Comparison of ENCODE assay signal across 22 cellular contexts in the genomic region with DNA sequence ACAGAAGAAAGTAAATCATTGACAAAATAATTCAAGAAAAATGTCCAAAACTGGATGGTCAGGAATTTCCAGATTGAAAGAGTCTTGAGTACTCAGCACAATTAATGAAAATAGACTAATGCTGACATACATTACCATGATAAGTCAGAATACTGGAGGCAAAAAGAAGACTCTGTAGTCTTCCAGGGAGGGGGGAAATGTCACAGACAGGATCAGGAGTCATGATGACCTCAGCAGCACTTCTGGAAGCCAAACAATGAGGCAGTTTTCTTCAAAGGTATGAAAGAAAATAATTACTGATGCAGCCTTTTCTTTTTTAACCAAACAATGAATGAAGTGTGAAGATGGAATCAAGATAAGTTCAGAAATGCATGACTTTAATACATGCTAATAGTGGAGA. TPM values are rescaled to one million over a fixed set of nuclear protein-coding genes. Genes with fewer than 3 reads are reported as not detected.
"Had no signal": no experiment of that assay in that cellular context is flagged by ENCODE, and none has a peak within 500 bp of the region (broad histone marks: within the 10 kb centered on the region; RNA-seq: fewer than 3 reads in every experiment).

No MANE protein-coding gene starts in this region.

- ATAC-seq: activated CD4-positive, CD25-positive, alpha-beta regulatory T cell treated with anti-CD3 and anti-CD28 coated beads, Interleukin-2, amount 50 U/mL, for 24 hours; activated CD8-positive, alpha-beta memory T cell treated with anti-CD3 and anti-CD28 coated beads, Interleukin-2, amount 10 ng/mL, durations not matched to agents 7 days and 5 days; activated T-cell treated with anti-CD3 and anti-CD28 coated beads, Interleukin-2, amount 50 U/mL, for 4 hours; naive thymus-derived CD4-positive, alpha-beta T cell; right lobe of liver had no signal

- H3K4me3 Mint-ChIP-seq: activated CD8-positive, alpha-beta memory T cell treated with anti-CD3 and anti-CD28 coated beads, Interleukin-2, amount 10 ng/mL, durations not matched to agents 7 days and 5 days; activated naive CD8-positive, alpha-beta T cell treated with anti-CD3 and anti-CD28 coated beads for 36 hours; activated T-cell treated with anti-CD3 and anti-CD28 coated beads, Interleukin-2, amount 50 U/mL, for 4 hours; immature natural killer cell; naive thymus-derived CD4-positive, alpha-beta T cell; T-helper 2 cell treated with Interferon-gamma antibody and Interleukin-4, amounts not matched to agents 5 μg/mL and 100 μg/mL, for 36 hours had no signal

- H3K27ac Mint-ChIP-seq: activated CD8-positive, alpha-beta memory T cell treated with anti-CD3 and anti-CD28 coated beads, Interleukin-2, amount 10 ng/mL, durations not matched to agents 7 days and 5 days; activated naive CD8-positive, alpha-beta T cell treated with anti-CD3 and anti-CD28 coated beads for 36 hours; immature natural killer cell; naive thymus-derived CD4-positive, alpha-beta T cell; T-helper 2 cell treated with Interferon-gamma antibody and Interleukin-4, amounts not matched to agents 5 μg/mL and 100 μg/mL, for 36 hours had no signal

- H3K27me3 Mint-ChIP-seq: activated CD8-positive, alpha-beta memory T cell treated with anti-CD3 and anti-CD28 coated beads, Interleukin-2, amount 10 ng/mL, durations not matched to agents 7 days and 5 days; activated naive CD8-positive, alpha-beta T cell treated with anti-CD3 and anti-CD28 coated beads for 36 hours; naive thymus-derived CD4-positive, alpha-beta T cell had no signal

- H3K4me1 Mint-ChIP-seq: activated naive CD8-positive, alpha-beta T cell treated with anti-CD3 and anti-CD28 coated beads for 36 hours; immature natural killer cell had no signal

- DNase-seq: activated CD4-positive, alpha-beta T cell treated with anti-CD3 and anti-CD28 coated beads, Interleukin-2, amount 50 U/mL, for 48 hours; activated CD8-positive, alpha-beta memory T cell treated with anti-CD3 and anti-CD28 coated beads, Interleukin-2, amount 10 ng/mL, durations not matched to agents 7 days and 5 days; activated effector memory CD4-positive, alpha-beta T cell treated with anti-CD3 and anti-CD28 coated beads, Interleukin-2, amount 50 U/mL, for 16 hours; activated naive CD8-positive, alpha-beta T cell treated with anti-CD3 and anti-CD28 coated beads for 36 hours; activated T-cell treated with anti-CD3 and anti-CD28 coated beads, Interleukin-2, amount 50 U/mL, for 4 hours; cortex of kidney; effector memory CD4-positive, alpha-beta T cell; immature natural killer cell; naive thymus-derived CD4-positive, alpha-beta T cell; nucleus accumbens; right lobe of liver; spleen; stimulated activated CD4-positive, alpha-beta T cell treated with anti-CD3 and anti-CD28 coated beads, Interleukin-1b, Interleukin-23, amount 100 ng/mL, for 48 hours; stimulated activated naive CD4-positive, alpha-beta T cell; substantia nigra; SW 1271 had no signal

RNA-seq across cellular contexts. Expression of a gene that starts 30.1 kb away (rescaled TPM):
- total RNA-seq: ascending aorta, epithelial cell of proximal tubule, mononuclear cell had no signal
- polyA plus RNA-seq: immature natural killer cell; naive thymus-derived CD4-positive, alpha-beta T cell had no signal

RNA-seq across cellular contexts. Expression of a gene that starts 46.6 kb away (rescaled TPM):
- total RNA-seq: activated CD8-positive, alpha-beta memory T cell treated with anti-CD3 and anti-CD28 coated beads, Interleukin-2, amount 10 ng/mL, durations not matched to agents 7 days and 5 days; activated naive CD8-positive, alpha-beta T cell treated with anti-CD3 and anti-CD28 coated beads for 36 hours; activated T-cell treated with anti-CD3 and anti-CD28 coated beads, Interleukin-2, amount 50 U/mL, for 4 hours; ascending aorta; epithelial cell of proximal tubule; lung microvascular endothelial cell had no signal
- polyA plus RNA-seq: immature natural killer cell; naive thymus-derived CD4-positive, alpha-beta T cell had no signal
